9 cellular contexts compared by ENCODE assay signal in the genomic region with DNA sequence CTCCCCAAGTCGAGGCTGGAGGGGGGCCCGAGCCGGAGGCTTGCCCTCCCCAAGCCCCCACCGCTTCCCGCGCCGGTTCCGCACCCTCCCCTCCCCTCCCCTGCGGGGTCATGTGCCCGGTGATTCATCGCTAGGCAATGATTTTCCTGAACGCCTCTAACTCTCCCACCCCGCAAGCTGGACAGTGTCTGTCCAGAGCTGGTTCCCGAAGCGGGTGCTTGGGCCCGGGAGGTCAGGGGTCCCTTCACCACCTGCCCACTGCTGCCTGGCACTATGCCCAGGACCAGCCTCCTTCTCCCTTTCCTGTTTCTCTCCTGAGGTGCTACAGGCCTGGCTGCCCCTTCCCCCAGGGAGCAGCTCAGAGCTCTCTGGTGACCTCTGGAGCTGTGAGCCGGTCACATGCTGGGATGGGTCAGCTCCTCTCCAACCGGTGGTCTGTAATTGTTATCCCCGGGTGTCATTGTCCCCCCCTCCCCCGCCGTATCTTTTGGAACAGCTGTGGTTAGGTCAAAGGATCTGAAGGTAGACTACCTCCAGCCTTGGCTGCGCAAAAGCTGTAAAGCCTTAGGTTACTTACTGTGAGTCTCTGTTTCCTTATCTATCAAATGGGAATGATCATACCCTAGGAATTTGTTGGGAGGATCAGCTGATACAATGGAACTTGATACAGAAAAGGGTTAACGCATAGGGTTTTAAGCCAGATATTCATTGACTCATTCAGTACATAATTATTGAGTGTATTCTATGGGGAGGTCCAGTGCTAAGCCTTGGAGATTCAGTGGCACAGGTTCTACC. TPM values are rescaled to one million over a fixed set of nuclear protein-coding genes. Genes with fewer than 3 reads are reported as not detected.
DNase-seq lines count a peak whose midpoint lies in the region; ATAC-seq, FAIRE-seq and TF ChIP-seq lines count a peak whose summit lies in the region.
"Had no signal": no experiment of that assay in that cellular context is flagged by ENCODE, and none has a peak within 500 bp of the region (broad histone marks: within the 10 kb centered on the region; RNA-seq: fewer than 3 reads in every experiment).

No MANE protein-coding gene starts in this region.

- peak overlapping the region; percentile 52 to 96 for H3K4me3 ChIP-seq in gastroesophageal sphincter
- H3K4me3 ChIP-seq in neural cell (ENCODE audit: low read length): peak overlapping the region; percentile 96
- peak overlapping the region; percentile 51 to 91 (median 61) for H3K4me3 ChIP-seq in tibial nerve

- peaks cover 0 to 7% of the 10 kb centered on the region in 2 donors for H3K36me3 Mint-ChIP-seq in activated naive CD4-positive, alpha-beta T cell treated with anti-CD3 and anti-CD28 coated beads, Interleukin-2, amount 50 U/mL, for 72 hours

- 27% methylated on average over 5 of the region's 23 CpGs; no CpG with 5 or more reads in 1 of the 2 donors for WGBS in gastroesophageal sphincter (ENCODE audit: low coverage in 1 of 2), 2 donors
- WGBS in tibial nerve, 2 donors: 8 to 12% methylated on average over 20 to 23 of the region's 23 CpGs

- DNase-seq in RCC 7860 (ENCODE audit: low spot score) (peak; percentile 84), tibial nerve (ENCODE audit: low spot score in 2 of 2) (peak; percentile 38 to 64)
- DNase-seq in activated naive CD4-positive, alpha-beta T cell treated with anti-CD3 and anti-CD28 coated beads, Interleukin-2, amount 50 U/mL, for 72 hours (ENCODE audit: low spot score in 2 of 2): peak in 1 of 2 donors; percentile 12

- no peaks in the 10 kb centered on the region for H3K27me3 ChIP-seq in gastroesophageal sphincter
- H3K27me3 ChIP-seq in neural cell (ENCODE audit: insufficient read depth, low read depth, low read length): peaks cover 10% of the 10 kb centered on the region
- peaks cover 0 to 2% of the 10 kb centered on the region in 2 donors for H3K27me3 ChIP-seq in tibial nerve

- TF ChIP-seq POLR2A in gastroesophageal sphincter (IDR thresholded peaks at IDR 0.05) (no peak), tibial nerve (IDR thresholded peaks at IDR 0.05) (no peak)

- H3K4me2 ChIP-seq in neural cell (ENCODE audit: low read length): peak overlapping the region; percentile 62

- no peaks in the 10 kb centered on the region for H4K20me1 ChIP-seq in neural cell (ENCODE audit: insufficient read depth)

- H3K79me2 ChIP-seq in neural cell (replicated peaks; ENCODE audit: insufficient read depth, low read length): no peaks in the 10 kb centered on the region

- no peaks in the 10 kb centered on the region for H3K9me2 ChIP-seq in neural cell (ENCODE audit: insufficient read depth, low read length)

- no peak overlapping the region for H2AFZ ChIP-seq in neural cell (ENCODE audit: low read depth, low read length)

- H3K27ac Mint-ChIP-seq in activated naive CD4-positive, alpha-beta T cell treated with anti-CD3 and anti-CD28 coated beads, Interleukin-2, amount 50 U/mL, for 72 hours: no peak overlapping the region

- H3K36me3 ChIP-seq in ES-I3 (ENCODE audit: insufficient read depth, low read length) (peaks cover 6% of the 10 kb centered on the region; the same call in 1 of the 2 replicates), gastroesophageal sphincter (no peaks in the 10 kb centered on the region), neural cell (ENCODE audit: insufficient read depth, low read length) (no peaks in the 10 kb centered on the region), tibial nerve (no peaks in the 10 kb centered on the region)

- no peaks in the 10 kb centered on the region for H3F3A ChIP-seq in neural cell (ENCODE audit: insufficient read depth, low read length, poor library complexity, severe bottlenecking)

- H3K9me3 Mint-ChIP-seq in activated naive CD4-positive, alpha-beta T cell treated with anti-CD3 and anti-CD28 coated beads, Interleukin-2, amount 50 U/mL, for 72 hours: no peaks in the 10 kb centered on the region

- H3K9ac ChIP-seq in ES-I3 (ENCODE audit: low read depth, low read length) (peak overlapping the region; percentile 97), neural cell (ENCODE audit: low read length) (peak overlapping the region; percentile 68)

- H3K4me1 ChIP-seq in ES-I3 (ENCODE audit: insufficient read depth, low read length) (peaks cover 7% of the 10 kb centered on the region), gastroesophageal sphincter (peaks cover 0 to 50% (median 3%) of the 10 kb centered on the region in 3 donors), tibial nerve (peaks cover 0 to 21% (median 6%) of the 10 kb centered on the region in 4 donors)

- no peak for TF ChIP-seq RAD21 in neural cell (conservative IDR thresholded peaks at IDR 0.05)

- TF ChIP-seq EP300 in gastroesophageal sphincter (IDR thresholded peaks at IDR 0.05) (no peak), neural cell (conservative IDR thresholded peaks at IDR 0.05; ENCODE audit: poor library complexity, severe bottlenecking) (no peak), tibial nerve (IDR thresholded peaks at IDR 0.05) (peak in 1 of 2 donors; percentile 77)

- peak; percentile 55 for FAIRE-seq in RCC 7860 (lab: Jason Lieb, UNC)

- TF ChIP-seq CTCF in gastroesophageal sphincter (IDR thresholded peaks at IDR 0.05) (no peak), neural cell (IDR thresholded peaks at IDR 0.05; ENCODE audit: poor library complexity, severe bottlenecking) (no peak), tibial nerve (IDR thresholded peaks at IDR 0.05) (no peak)

- ATAC-seq in HG03196 (IDR thresholded peaks at IDR 0.05; ENCODE audit: unreplicated experiment) (peak; percentile 27), gastroesophageal sphincter (peak; percentile 84), GM18858 (IDR thresholded peaks at IDR 0.05; ENCODE audit: unreplicated experiment) (no peak)
- peak; percentile 2 to 68 for ATAC-seq in activated naive CD4-positive, alpha-beta T cell treated with anti-CD3 and anti-CD28 coated beads, Interleukin-2, amount 50 U/mL, for 72 hours

- H3K27ac ChIP-seq in gastroesophageal sphincter (peak overlapping the region; percentile 52 to 93 (median 90)), neural cell (ENCODE audit: low read length) (no peak overlapping the region), tibial nerve (peak overlapping the region; percentile 76 to 94 (median 89))

- H3K9me3 ChIP-seq in ES-I3 (ENCODE audit: control insufficient read depth, insufficient read depth, low read length) (no peaks in the 10 kb centered on the region), gastroesophageal sphincter (no peaks in the 10 kb centered on the region), neural cell (ENCODE audit: low read length) (no peaks in the 10 kb centered on the region), tibial nerve (no peaks in the 10 kb centered on the region)

TF ChIP-seq in neural cell, 6 proteins besides CTCF, POLR2A, EP300 and RAD21:
- TF ChIP-seq TAF1 (IDR thresholded peaks at IDR 0.05; ENCODE audit: low read depth): no peak
- no peak for TF ChIP-seq EZH2 (IDR thresholded peaks at IDR 0.05; ENCODE audit: borderline replicate concordance, insufficient read depth, low read length, poor library complexity, severe bottlenecking)
- no peak for TF ChIP-seq SMC3 (conservative IDR thresholded peaks at IDR 0.05; ENCODE audit: poor library complexity)

RNA-seq across cellular contexts. Expression of a gene that starts 0.7 kb away (rescaled TPM):
- total RNA-seq in activated naive CD4-positive, alpha-beta T cell treated with anti-CD3 and anti-CD28 coated beads, Interleukin-2, amount 50 U/mL, for 72 hours: 10 to 100 TPM in 1 of 2 donors, 1 to 10 TPM in 1; 6.1 to 10.0 TPM
- total RNA-seq in gastroesophageal sphincter: 10 to 100 TPM; 16.6 to 27.1 (median 24.6) TPM
- polyA plus RNA-seq in neural cell: 21.3 and 22.9 TPM in 2 replicates
- 18.6 and 19.5 TPM in 2 replicates for polyA minus RNA-seq in neural cell
- 10 to 100 TPM; 11.3 to 31.2 (median 24.9) TPM for total RNA-seq in tibial nerve

RNA-seq across cellular contexts. Expression of a gene that starts 42.3 kb away (rescaled TPM):
- total RNA-seq in activated naive CD4-positive, alpha-beta T cell treated with anti-CD3 and anti-CD28 coated beads, Interleukin-2, amount 50 U/mL, for 72 hours: not detected
- total RNA-seq in gastroesophageal sphincter (not detected), tibial nerve (not detected)
- polyA plus RNA-seq in neural cell: not detected in 2 replicates
- polyA minus RNA-seq in neural cell: not detected in 2 replicates
- total RNA-seq: glomerular endothelial cell had no signal

RNA-seq across cellular contexts. Expression of a gene that starts 54.7 kb away (rescaled TPM):
- 10 to 100 TPM; 67.9 to 94.2 TPM for total RNA-seq in activated naive CD4-positive, alpha-beta T cell treated with anti-CD3 and anti-CD28 coated beads, Interleukin-2, amount 50 U/mL, for 72 hours
- total RNA-seq in gastroesophageal sphincter (10 to 100 TPM; 46.2 to 69.0 (median 49.4) TPM), tibial nerve (10 to 100 TPM; 30.0 to 41.0 (median 32.9) TPM)
- polyA plus RNA-seq in neural cell: 33.2 and 35.1 TPM in 2 replicates
- 21.4 and 22.2 TPM in 2 replicates for polyA minus RNA-seq in neural cell
